ENCODE assay signal across 23 cellular contexts in genomic region chr20:52086878-52087277, GRCh38.
"Had no signal": no experiment of that assay in that cellular context is flagged by ENCODE, and none has a peak within 500 bp of the region (broad histone marks: within the 10 kb centered on the region; RNA-seq: fewer than 3 reads in every experiment).

No MANE protein-coding gene starts in this region.

- H3K4me3 Mint-ChIP-seq: dendritic cell treated with granulocyte-macrophage colony-stimulating factor and Interleukin-4, amounts not matched to agents 40 ng/mL and 50 ng/mL, for 4 days had no signal

- H3K27me3 ChIP-seq: colonic mucosa, esophagus squamous epithelium, gastrocnemius medialis, heart right ventricle, left lung had no signal

- FAIRE-seq: islet of Langerhans, keratinocyte had no signal

- H3K27ac Mint-ChIP-seq: dendritic cell treated with granulocyte-macrophage colony-stimulating factor and Interleukin-4, amounts not matched to agents 40 ng/mL and 50 ng/mL, for 4 days had no signal

- H3K9me3 ChIP-seq: colonic mucosa, gastrocnemius medialis had no signal

- H3K36me3 ChIP-seq: colonic mucosa had no signal

- DNase-seq: colonic mucosa; cortex of kidney; effector CD8-positive, alpha-beta T cell; erythroblast; esophagus squamous epithelium; foreskin fibroblast; foreskin melanocyte; gastrocnemius medialis; glutamatergic neuron; head of caudate nucleus; heart right ventricle; hippocampal formation; left cardiac atrium; left lung; left ventricle myocardium superior; lower lobe of right lung; mesendoderm; midbrain had no signal

- H3K4me3 ChIP-seq: colonic mucosa, esophagus squamous epithelium, gastrocnemius medialis, heart right ventricle, left lung, lower lobe of right lung had no signal

- H3K27me3 Mint-ChIP-seq: dendritic cell treated with granulocyte-macrophage colony-stimulating factor and Interleukin-4, amounts not matched to agents 40 ng/mL and 50 ng/mL, for 4 days had no signal

- H3K27ac ChIP-seq: colonic mucosa, epithelial cell of prostate, esophagus squamous epithelium, gastrocnemius medialis, heart right ventricle, left lung, lower lobe of right lung had no signal

- H3K4me1 ChIP-seq: colonic mucosa, esophagus squamous epithelium, gastrocnemius medialis, heart right ventricle, left lung, lower lobe of right lung had no signal

- ATAC-seq: esophagus mucosa, gastrocnemius medialis, heart right ventricle, left cardiac atrium, left lung, left ventricle myocardium superior, lower lobe of right lung had no signal
